ENCODE assay signal across 1 cellular context in the genomic region with DNA sequence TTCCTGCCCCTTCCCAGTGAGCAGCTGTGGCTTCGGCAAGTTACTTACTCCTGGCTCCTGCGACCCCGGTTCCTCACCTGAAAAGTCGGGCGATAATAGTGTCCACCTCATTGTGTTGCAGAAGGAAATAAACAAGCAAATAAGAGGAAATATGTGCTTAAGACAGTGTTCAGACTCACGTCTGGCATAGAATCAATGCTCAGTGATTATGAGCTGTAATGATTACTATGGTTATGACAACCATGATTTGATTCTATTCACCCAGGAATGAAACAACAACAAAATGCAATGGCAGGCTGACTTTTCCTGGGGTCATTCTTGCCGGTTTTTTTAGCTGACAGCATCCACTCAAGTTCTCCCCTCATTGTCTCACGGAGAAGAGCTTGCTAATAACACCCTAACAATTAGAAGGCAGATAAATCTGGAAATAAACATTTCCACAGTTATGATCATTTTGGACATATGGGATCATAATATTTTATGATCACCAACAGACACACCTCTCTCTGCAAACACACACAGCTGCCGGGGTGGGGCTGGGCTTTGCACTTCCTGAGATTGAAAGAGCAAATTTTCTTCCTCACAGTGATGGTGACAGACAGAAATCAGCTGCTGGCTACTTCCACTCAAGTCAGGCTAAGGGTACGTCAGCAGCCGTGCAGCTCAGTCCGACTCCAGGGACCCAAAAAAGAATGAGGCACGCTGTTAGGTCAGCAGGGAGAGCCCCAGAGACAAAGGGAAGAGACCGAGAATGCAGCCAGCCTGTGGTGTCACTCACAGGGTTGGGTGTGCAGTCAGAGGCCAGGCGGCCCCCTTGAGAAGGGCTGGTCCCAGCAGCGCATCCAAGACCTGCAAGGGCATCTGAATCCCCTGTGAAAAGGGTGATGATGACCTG.
TF ChIP-seq lines count a peak whose summit lies in the region.

No MANE protein-coding gene starts in this region.

TF ChIP-seq in SK-N-SH, 30 proteins besides CTCF, POLR2A, EP300 and RAD21 (continued from another document):
- TF ChIP-seq, protein P1, sequence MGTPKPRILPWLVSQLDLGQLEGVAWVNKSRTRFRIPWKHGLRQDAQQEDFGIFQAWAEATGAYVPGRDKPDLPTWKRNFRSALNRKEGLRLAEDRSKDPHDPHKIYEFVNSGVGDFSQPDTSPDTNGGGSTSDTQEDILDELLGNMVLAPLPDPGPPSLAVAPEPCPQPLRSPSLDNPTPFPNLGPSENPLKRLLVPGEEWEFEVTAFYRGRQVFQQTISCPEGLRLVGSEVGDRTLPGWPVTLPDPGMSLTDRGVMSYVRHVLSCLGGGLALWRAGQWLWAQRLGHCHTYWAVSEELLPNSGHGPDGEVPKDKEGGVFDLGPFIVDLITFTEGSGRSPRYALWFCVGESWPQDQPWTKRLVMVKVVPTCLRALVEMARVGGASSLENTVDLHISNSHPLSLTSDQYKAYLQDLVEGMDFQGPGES (IDR thresholded peaks at IDR 0.05; ENCODE audit: low read depth, low read length), result no peak
